In the genomic region with DNA sequence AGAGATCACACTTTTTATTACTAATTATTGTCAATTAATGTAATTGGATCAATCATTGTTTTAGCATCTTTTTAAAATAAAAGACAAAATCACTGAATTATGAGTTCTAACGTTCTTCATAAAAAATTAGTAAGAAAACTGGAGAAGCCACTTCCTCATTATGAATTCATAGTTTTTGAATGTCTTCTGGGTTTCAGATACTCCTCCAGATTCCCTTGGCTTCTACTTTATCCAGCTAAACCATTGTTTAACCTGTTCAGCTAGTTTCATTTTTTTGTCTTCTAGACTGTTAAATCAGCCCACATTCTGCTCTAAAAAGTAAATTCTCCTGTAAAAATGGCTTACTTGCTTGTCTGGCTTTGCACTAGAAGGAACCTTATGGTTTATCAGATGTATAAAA, we compare ENCODE assay signal across 8 cellular contexts.
"Had no signal": no experiment of that assay in that cellular context is flagged by ENCODE, and none has a peak within 500 bp of the region (broad histone marks: within the 10 kb centered on the region; RNA-seq: fewer than 3 reads in every experiment).

No MANE protein-coding gene starts in this region.

- FAIRE-seq: H1, H54, HTR-8/SVneo, K562 had no signal

- H3K4me2 ChIP-seq: GM23338 had no signal

- H3K4me3 ChIP-seq: GM23338, K562 had no signal

- H3K27ac Mint-ChIP-seq: GM23338, H9 had no signal

- H3K9me3 Mint-ChIP-seq: GM23338, H9 had no signal

- ATAC-seq: GM23338, K562 had no signal

- DNase-seq: H9, HCEC 1CT, IMR-90 had no signal

- H2AFZ ChIP-seq: GM23338 had no signal

- H3K4me3 Mint-ChIP-seq: GM23338, H9 had no signal
